8 cellular contexts compared by ENCODE assay signal in genomic region chr19:3094638-3095374, GRCh38. TPM values are rescaled to one million over a fixed set of nuclear protein-coding genes. Genes with fewer than 3 reads are reported as not detected.
A peak's percentile ranks its signal among the peaks of the same experiment; 100 is the strongest.
DNase-seq lines count a peak whose midpoint lies in the region; ATAC-seq and TF ChIP-seq lines count a peak whose summit lies in the region.

No MANE protein-coding gene starts in this region.

- no peaks in the 10 kb centered on the region for H3K9me3 ChIP-seq in MM.1S (replicated peaks; ENCODE audit: insufficient read depth, low read length)

- H3K4me3 Mint-ChIP-seq in activated naive CD8-positive, alpha-beta T cell = peak overlapping the region; percentile 84
- H3K4me3 Mint-ChIP-seq in immature natural killer cell = peak overlapping the region; percentile 65 to 76 (median 70)
- H3K4me3 Mint-ChIP-seq in stimulated activated effector memory CD8-positive, alpha-beta T cell treated with anti-CD3 and anti-CD28 coated beads, Interleukin-12 subunit alpha, Interleukin-12 subunit beta, amount 100 ng/mL, for 72 hours = peak overlapping the region; percentile 68

- no peaks in the 10 kb centered on the region for H3K9me2 ChIP-seq in MM.1S (replicated peaks; ENCODE audit: insufficient read depth, low read length)

- H3K27me3 ChIP-seq in MM.1S (replicated peaks; ENCODE audit: insufficient read depth, low read length) = peaks cover 81% of the 10 kb centered on the region

- H3K4me1 Mint-ChIP-seq in activated naive CD8-positive, alpha-beta T cell (ENCODE audit: low read depth) = peaks cover 26% of the 10 kb centered on the region
- H3K4me1 Mint-ChIP-seq in immature natural killer cell = peaks cover 20 to 22% of the 10 kb centered on the region in 2 donors
- peaks cover 24% of the 10 kb centered on the region for H3K4me1 Mint-ChIP-seq in stimulated activated effector memory CD8-positive, alpha-beta T cell treated with anti-CD3 and anti-CD28 coated beads, Interleukin-12 subunit alpha, Interleukin-12 subunit beta, amount 100 ng/mL, for 72 hours

- no peak overlapping the region for H3K27ac ChIP-seq in MM.1S (ENCODE audit: low read length)

- H2AFZ ChIP-seq in MM.1S (ENCODE audit: low read length) = no peak overlapping the region

- peak; percentile 33 to 38 for ATAC-seq in activated CD4-positive, CD25-positive, alpha-beta regulatory T cell treated with anti-CD3 and anti-CD28 coated beads, Interleukin-2, amount 50 U/mL, for 24 hours
- ATAC-seq in stimulated activated effector memory CD8-positive, alpha-beta T cell treated with anti-CD3 and anti-CD28 coated beads, Interleukin-12 subunit alpha, Interleukin-12 subunit beta, amount 100 ng/mL, for 72 hours = peak; percentile 70
- no peak for ATAC-seq in GM18858 (IDR thresholded peaks at IDR 0.05; ENCODE audit: unreplicated experiment)

- no peak overlapping the region for H3K27ac Mint-ChIP-seq in activated naive CD8-positive, alpha-beta T cell
- H3K27ac Mint-ChIP-seq in immature natural killer cell = no peak overlapping the region
- H3K27ac Mint-ChIP-seq in stimulated activated effector memory CD8-positive, alpha-beta T cell treated with anti-CD3 and anti-CD28 coated beads, Interleukin-12 subunit alpha, Interleukin-12 subunit beta, amount 100 ng/mL, for 72 hours = no peak overlapping the region

- H3K4me1 ChIP-seq in MM.1S (ENCODE audit: low read length) = 0 out of 2 replicates have a peak, but pooled peaks cover 4% of the 10 kb centered on the region

- H3K36me3 ChIP-seq in MM.1S (replicated peaks; ENCODE audit: insufficient read depth, low read length) = no peaks in the 10 kb centered on the region

- no peak overlapping the region; the same call in 1 of the 2 replicates for H3K9ac ChIP-seq in MM.1S (ENCODE audit: low read length)

- H4K20me1 ChIP-seq in MM.1S (ENCODE audit: insufficient read depth, low read length) = no peaks in the 10 kb centered on the region

- no peaks in the 10 kb centered on the region for H3F3A ChIP-seq in MM.1S (ENCODE audit: insufficient read depth, low read length)

- DNase-seq in activated CD4-positive, CD25-positive, alpha-beta regulatory T cell treated with anti-CD3 and anti-CD28 coated beads, Interleukin-2, amount 50 U/mL, for 72 hours = no peak
- DNase-seq in MM.1S (no peak), immature natural killer cell (peak; percentile 17 to 24 (median 23)), DMS79 treated with DMSO at 0.1 percent for 48 hours (lab: John Stamatoyannopoulos, UW) (no peak)
- no peak for DNase-seq in stimulated activated effector memory CD8-positive, alpha-beta T cell treated with anti-CD3 and anti-CD28 coated beads, Interleukin-12 subunit alpha, Interleukin-12 subunit beta, amount 100 ng/mL, for 72 hours (ENCODE audit: low spot score in 2 of 2)

- no peaks in the 10 kb centered on the region for H3K27me3 Mint-ChIP-seq in activated naive CD8-positive, alpha-beta T cell
- peaks cover 0 to 20% (median 13%) of the 10 kb centered on the region in 3 donors for H3K27me3 Mint-ChIP-seq in immature natural killer cell (ENCODE audit: low read depth in 3 of 3)

- H3K36me3 Mint-ChIP-seq in activated naive CD8-positive, alpha-beta T cell = no peaks in the 10 kb centered on the region
- H3K36me3 Mint-ChIP-seq in immature natural killer cell = no peaks in the 10 kb centered on the region
- H3K36me3 Mint-ChIP-seq in stimulated activated effector memory CD8-positive, alpha-beta T cell treated with anti-CD3 and anti-CD28 coated beads, Interleukin-12 subunit alpha, Interleukin-12 subunit beta, amount 100 ng/mL, for 72 hours = no peaks in the 10 kb centered on the region

- no peaks in the 10 kb centered on the region for H3K9me3 Mint-ChIP-seq in activated naive CD8-positive, alpha-beta T cell (ENCODE audit: low read depth)
- no peaks in the 10 kb centered on the region for H3K9me3 Mint-ChIP-seq in immature natural killer cell
- H3K9me3 Mint-ChIP-seq in stimulated activated effector memory CD8-positive, alpha-beta T cell treated with anti-CD3 and anti-CD28 coated beads, Interleukin-12 subunit alpha, Interleukin-12 subunit beta, amount 100 ng/mL, for 72 hours = no peaks in the 10 kb centered on the region

- peak overlapping the region; percentile 61 for H3K4me2 ChIP-seq in MM.1S (ENCODE audit: low read depth, low read length)

- H3K79me2 ChIP-seq in MM.1S (ENCODE audit: low read length) = no peaks in the 10 kb centered on the region

- no peak for TF ChIP-seq CTCF in MM.1S (IDR thresholded peaks at IDR 0.05; ENCODE audit: low read length)

- H3K4me3 ChIP-seq in MM.1S (ENCODE audit: low read length) = peak overlapping the region; percentile 34; the same call in 1 of the 2 replicates

RNA-seq across cellular contexts. Expression of gene GNA11, which starts 0.6 kb away (rescaled TPM):
- polyA plus RNA-seq in immature natural killer cell = under 1 TPM in 1 of 3 donors, not detected in 2; 0.09 TPM

RNA-seq across cellular contexts. Expression of gene TLE5, which starts 32.5 kb away (rescaled TPM):
- 100 to 1,000 TPM; 382 to 635 (median 466) TPM for polyA plus RNA-seq in immature natural killer cell

RNA-seq across cellular contexts. Expression of gene GNA15, which starts 41.0 kb away (rescaled TPM):
- polyA plus RNA-seq in immature natural killer cell = 1 to 10 TPM in 2 of 3 donors, under 1 TPM in 1; 0.25 to 2.8 (median 2.3) TPM

Comparison
In these comparisons a context has a peak if more than half of its experiments do, and no peak if none do; other contexts are left out.
1. DNase-seq: peak in immature natural killer cell (3 of 3); none in activated CD4-positive, CD25-positive, alpha-beta regulatory T cell treated with anti-CD3 and anti-CD28 coated beads, Interleukin-2, amount 50 U/mL, for 72 hours (single experiment), MM.1S (single experiment), stimulated activated effector memory CD8-positive, alpha-beta T cell treated with anti-CD3 and anti-CD28 coated beads, Interleukin-12 subunit alpha, Interleukin-12 subunit beta, amount 100 ng/mL, for 72 hours (0 of 2) and DMS79 treated with DMSO at 0.1 percent for 48 hours (single experiment).
2. Peak in every context shown above with its lines, with median percentiles within 50 percentile points of each other: H3K4me3 Mint-ChIP-seq.